18 cellular contexts compared by ENCODE assay signal in the genomic region with DNA sequence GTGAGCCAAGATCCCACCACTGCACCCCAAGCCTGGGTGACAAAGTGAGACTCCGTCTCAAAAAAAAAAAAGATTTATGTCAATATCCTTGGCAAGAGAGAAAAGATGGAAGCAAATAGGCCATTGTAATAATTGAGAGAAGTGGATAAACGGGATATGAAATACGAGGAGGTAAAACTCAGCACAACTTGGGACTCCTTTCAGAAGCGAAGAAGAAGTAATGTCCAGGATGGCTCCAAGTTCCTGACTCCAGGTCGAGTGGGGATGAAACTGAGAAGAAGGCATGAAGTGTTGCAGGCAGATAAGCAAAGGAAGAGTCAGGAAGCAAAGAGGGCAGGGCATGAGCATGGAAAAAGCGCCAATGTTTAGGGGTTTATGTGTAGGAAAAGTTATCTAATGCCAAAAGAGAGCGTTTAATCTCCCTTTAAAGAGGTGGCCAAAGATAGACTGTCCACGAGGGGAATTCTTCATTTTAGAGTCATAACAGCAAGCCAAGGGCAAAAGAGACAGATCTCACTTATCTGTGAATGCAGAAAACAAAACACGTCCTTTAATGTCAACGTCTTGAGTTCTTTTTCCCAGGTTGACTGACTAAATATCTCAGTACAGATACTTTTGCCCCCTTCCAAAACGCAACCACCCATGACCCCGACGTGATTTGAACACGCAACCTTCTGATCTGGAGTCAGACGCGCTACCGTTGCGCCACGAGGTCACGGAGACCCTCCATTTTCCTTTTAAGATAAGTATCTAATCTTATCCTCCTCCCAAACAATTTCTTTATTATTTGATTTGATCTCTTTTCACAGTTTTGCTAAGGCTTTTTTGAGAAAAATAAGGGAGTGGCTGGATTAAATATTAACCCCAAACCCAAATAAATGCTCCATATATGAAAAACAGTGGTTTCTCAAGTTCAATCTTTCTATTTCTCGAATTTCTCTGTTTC. TPM values are rescaled to one million over a fixed set of nuclear protein-coding genes. Genes with fewer than 3 reads are reported as not detected.
DNase-seq lines count a peak whose midpoint lies in the region; ATAC-seq and TF ChIP-seq lines count a peak whose summit lies in the region.
"Had no signal": no experiment of that assay in that cellular context is flagged by ENCODE, and none has a peak within 500 bp of the region (broad histone marks: within the 10 kb centered on the region; RNA-seq: fewer than 3 reads in every experiment).

No MANE protein-coding gene starts in this region.

- H2AFZ ChIP-seq in hepatocyte, result no peak overlapping the region
- H2AFZ ChIP-seq in smooth muscle cell (ENCODE audit: low read depth), result peak overlapping the region; percentile 79

- WGBS in hepatocyte (ENCODE audit: low lambda C conversion rate, missing lambda C conversion rate), result 49% methylated on average over 21 of the region's 21 CpGs
- 38% methylated on average over 21 of the region's 21 CpGs for WGBS in smooth muscle cell (ENCODE audit: low lambda C conversion rate)

- peaks cover 7% of the 10 kb centered on the region for H3K27me3 Mint-ChIP-seq in activated T-cell treated with anti-CD3 and anti-CD28 coated beads, Interleukin-2, amount 50 U/mL, for 72 hours (ENCODE audit: low read depth)

- peaks cover 39% of the 10 kb centered on the region for H3K4me1 Mint-ChIP-seq in activated T-cell treated with anti-CD3 and anti-CD28 coated beads, Interleukin-2, amount 50 U/mL, for 72 hours (ENCODE audit: low read depth)

- peaks cover 12% of the 10 kb centered on the region for H3F3A ChIP-seq in smooth muscle cell (ENCODE audit: low read depth)

- H3K27ac ChIP-seq in hepatocyte (no peak overlapping the region), smooth muscle cell (ENCODE audit: low read depth) (no peak overlapping the region)
- H3K27ac ChIP-seq: SJSA1, spleen had no signal

- H3K79me2 ChIP-seq in hepatocyte (no peaks in the 10 kb centered on the region), smooth muscle cell (ENCODE audit: low read depth) (no peaks in the 10 kb centered on the region)

- peak overlapping the region; percentile 41 for H3K4me2 ChIP-seq in hepatocyte
- peak overlapping the region; percentile 72 for H3K4me2 ChIP-seq in smooth muscle cell

- H3K36me3 ChIP-seq in NT2/D1 (ENCODE audit: insufficient read depth, insufficient read length, low read length), result no peaks in the 10 kb centered on the region
- no peaks in the 10 kb centered on the region for H3K36me3 ChIP-seq in hepatocyte (replicated peaks; ENCODE audit: insufficient read depth, low read depth)
- no peaks in the 10 kb centered on the region for H3K36me3 ChIP-seq in smooth muscle cell (ENCODE audit: low read depth)
- H3K36me3 ChIP-seq in MG63, result no peaks in the 10 kb centered on the region
- H3K36me3 ChIP-seq: SJSA1, spleen had no signal

- H3K4me1 ChIP-seq in NT2/D1 (ENCODE audit: insufficient read depth, insufficient read length) (no peaks in the 10 kb centered on the region), hepatocyte (ENCODE audit: insufficient read depth) (no peaks in the 10 kb centered on the region), smooth muscle cell (ENCODE audit: low read depth) (peaks cover 6% of the 10 kb centered on the region)
- H3K4me1 ChIP-seq: SJSA1 had no signal

- H3K9me3 Mint-ChIP-seq in activated T-cell treated with anti-CD3 and anti-CD28 coated beads, Interleukin-2, amount 50 U/mL, for 72 hours, result no peaks in the 10 kb centered on the region
- H3K9me3 Mint-ChIP-seq: activated CD4-positive, alpha-beta T cell treated with anti-CD3 and anti-CD28 coated beads, Interleukin-2, amount 10 ng/mL, durations not matched to agents 24 days and 14 days; stimulated activated effector memory CD8-positive, alpha-beta T cell treated with anti-CD3 and anti-CD28 coated beads, Interleukin-12 subunit alpha, Interleukin-12 subunit beta, amount 100 ng/mL, for 72 hours had no signal

- H3K36me3 Mint-ChIP-seq in activated T-cell treated with anti-CD3 and anti-CD28 coated beads, Interleukin-2, amount 50 U/mL, for 72 hours (ENCODE audit: insufficient read depth in 2 of 2), result peaks cover 0 to 3% of the 10 kb centered on the region in 2 donors

- no peak for ATAC-seq in activated T-cell treated with anti-CD3 and anti-CD28 coated beads, Interleukin-2, amount 50 U/mL, for 72 hours (replicated peaks in 1 of 2)
- no peak for ATAC-seq in GM21360 (IDR thresholded peaks at IDR 0.05; ENCODE audit: unreplicated experiment)
- no peak for ATAC-seq in GM18502 (IDR thresholded peaks at IDR 0.05; ENCODE audit: poor library complexity, unreplicated experiment)
- ATAC-seq: stimulated activated effector memory CD8-positive, alpha-beta T cell treated with anti-CD3 and anti-CD28 coated beads, Interleukin-12 subunit alpha, Interleukin-12 subunit beta, amount 100 ng/mL, for 72 hours had no signal

- H3K27me3 ChIP-seq in NT2/D1 (ENCODE audit: insufficient read depth, insufficient read length) (no peaks in the 10 kb centered on the region), hepatocyte (no peaks in the 10 kb centered on the region), smooth muscle cell (ENCODE audit: low read depth) (no peaks in the 10 kb centered on the region), MG63 (no peaks in the 10 kb centered on the region)
- H3K27me3 ChIP-seq: SJSA1 had no signal

- H3K4me3 Mint-ChIP-seq in activated T-cell treated with anti-CD3 and anti-CD28 coated beads, Interleukin-2, amount 50 U/mL, for 72 hours, result no peak overlapping the region
- H3K4me3 Mint-ChIP-seq: stimulated activated effector memory CD8-positive, alpha-beta T cell treated with anti-CD3 and anti-CD28 coated beads, Interleukin-12 subunit alpha, Interleukin-12 subunit beta, amount 100 ng/mL, for 72 hours had no signal

- no peaks in the 10 kb centered on the region for H3K9me2 ChIP-seq in hepatocyte (replicated peaks; ENCODE audit: insufficient read depth)

- peak overlapping the region; percentile 55 for H3K27ac Mint-ChIP-seq in activated T-cell treated with anti-CD3 and anti-CD28 coated beads, Interleukin-2, amount 50 U/mL, for 72 hours
- H3K27ac Mint-ChIP-seq: CD14-positive monocyte; stimulated activated effector memory CD8-positive, alpha-beta T cell treated with anti-CD3 and anti-CD28 coated beads, Interleukin-12 subunit alpha, Interleukin-12 subunit beta, amount 100 ng/mL, for 72 hours had no signal

- H3K4me3 ChIP-seq in NT2/D1 (ENCODE audit: insufficient read length, low read depth) (peak overlapping the region; percentile 64), hepatocyte (no peak overlapping the region), smooth muscle cell (peak overlapping the region; percentile 22), MG63 (no peak overlapping the region)
- H3K4me3 ChIP-seq: SJSA1, spleen had no signal

- no peak for TF ChIP-seq CTCF in hepatocyte (IDR thresholded peaks at IDR 0.05; ENCODE audit: poor library complexity)
- TF ChIP-seq CTCF in smooth muscle cell (IDR thresholded peaks at IDR 0.05; ENCODE audit: borderline replicate concordance, insufficient read depth, poor library complexity, severe bottlenecking), result no peak

- H4K20me1 ChIP-seq in hepatocyte (ENCODE audit: insufficient read depth, poor library complexity, severe bottlenecking), result no peaks in the 10 kb centered on the region
- H4K20me1 ChIP-seq in smooth muscle cell (ENCODE audit: low read depth), result no peaks in the 10 kb centered on the region

- H3K9me3 ChIP-seq in NT2/D1 (ENCODE audit: insufficient read depth, low read length) (no peaks in the 10 kb centered on the region), hepatocyte (ENCODE audit: low read depth) (no peaks in the 10 kb centered on the region), smooth muscle cell (replicated peaks; ENCODE audit: low read depth) (no peaks in the 10 kb centered on the region), MG63 (no peaks in the 10 kb centered on the region)
- H3K9me3 ChIP-seq: SJSA1, spleen had no signal

- H3K9ac ChIP-seq in NT2/D1 (ENCODE audit: insufficient read length, low read depth) (peak overlapping the region; percentile 63), smooth muscle cell (ENCODE audit: low read depth) (no peak overlapping the region)

- no peak for DNase-seq in activated T-cell treated with anti-CD3 and anti-CD28 coated beads, Interleukin-2, amount 50 U/mL, for 72 hours
- no peak for DNase-seq in activated T-cell treated with anti-CD3 and anti-CD28 coated beads for 4 hours
- DNase-seq in NT2/D1 (ENCODE audit: low read depth, low spot score), result no peak
- no peak for DNase-seq in hepatocyte (ENCODE audit: low spot score)
- no peak for DNase-seq in smooth muscle cell (lab: John Stamatoyannopoulos, UW; ENCODE audit: unreplicated experiment)
- DNase-seq in MG63, result no peak
- DNase-seq: activated CD4-positive, alpha-beta T cell treated with anti-CD3 and anti-CD28 coated beads, Interleukin-2, amount 10 ng/mL, durations not matched to agents 24 days and 14 days; caudate nucleus; DMS79; effector CD8-positive, alpha-beta T cell; NCI-H187 treated with DMSO at 0.1 percent for 48 hours; spleen; trophoblast cell had no signal

RNA-seq across cellular contexts. Expression of gene BTN3A2, which starts 46.3 kb away (rescaled TPM):
- total RNA-seq in activated T-cell treated with anti-CD3 and anti-CD28 coated beads, Interleukin-2, amount 50 U/mL, for 72 hours, result 10 to 100 TPM; 51.9 to 72.0 TPM
- total RNA-seq in hepatocyte (8.3 and 10.8 TPM in 2 replicates), smooth muscle cell (5.1 and 19.7 TPM in 2 replicates)
- polyA plus RNA-seq in hepatocyte (6.5 and 7.4 TPM in 2 replicates), smooth muscle cell (7.6 and 13.3 TPM in 2 replicates)
- total RNA-seq in MG63 (2014; rRNA removed; shearing (Covaris generic); ENCODE audit: low replicate concordance), result 0.99 and 2.1 TPM in 2 replicates

Comparison
In these comparisons a context has a peak if more than half of its experiments do, and no peak if none do; other contexts are left out.
1. H3K4me3 ChIP-seq: peak in NT2/D1 (single experiment) and smooth muscle cell (single experiment); none in hepatocyte (single experiment) and MG63 (single experiment).